1 cellular context compared by ENCODE assay signal in genomic region chr6:26214826-26215199, GRCh38.
TF ChIP-seq lines count a peak whose summit lies in the region.

No MANE protein-coding gene starts in this region.

TF ChIP-seq in K562, 482 proteins besides CTCF, POLR2A, EP300 and RAD21 (continued from another document and continues in another):
- TF ChIP-seq MITF (IDR thresholded peaks at IDR 0.05) (no peak), ZNF277 (CRISPR knock-in tag; IDR thresholded peaks at IDR 0.05; ENCODE audit: borderline replicate concordance) (no peak), ZNF561 (CRISPR knock-in tag; conservative IDR thresholded peaks at IDR 0.05) (no peak), GABPB1 (CRISPR knock-in tag; IDR thresholded peaks at IDR 0.05) (0 out of 2 replicates have a peak, but pooled peaks have one; percentile 3), ELF1 (tag; IDR thresholded peaks at IDR 0.05) (no peak), TAF9B (IDR thresholded peaks at IDR 0.05; ENCODE audit: partially characterized antibody) (no peak), ZNF354B (CRISPR knock-in tag; IDR thresholded peaks at IDR 0.05) (0 out of 2 replicates have a peak, but pooled peaks have one; percentile 7), ARNT (IDR thresholded peaks at IDR 0.05) (no peak), ZNF134 (CRISPR knock-in tag; conservative IDR thresholded peaks at IDR 0.05) (no peak), HNRNPL (IDR thresholded peaks at IDR 0.05; ENCODE audit: low read depth, low read length) (0 out of 2 replicates have a peak, but pooled peaks have one; percentile 38), ZNF197 (CRISPR knock-in tag; IDR thresholded peaks at IDR 0.05; ENCODE audit: low read depth) (0 out of 2 replicates have a peak, but pooled peaks have one; percentile 21), HDAC3 (IDR thresholded peaks at IDR 0.05; ENCODE audit: borderline replicate concordance, partially characterized antibody) (no peak), IRF1 (CRISPR knock-in tag; IDR thresholded peaks at IDR 0.05; ENCODE audit: borderline replicate concordance) (no peak), CHD7 (IDR thresholded peaks at IDR 0.05; ENCODE audit: low read depth, low read length) (no peak), TCF7L2 (IDR thresholded peaks at IDR 0.05; ENCODE audit: low read depth, low read length) (no peak), ZNF311 (CRISPR knock-in tag; IDR thresholded peaks at IDR 0.05) (no peak), SRSF1 (IDR thresholded peaks at IDR 0.05; ENCODE audit: low read depth, low read length) (no peak), BDP1 (IDR thresholded peaks at IDR 0.05; ENCODE audit: insufficient read depth, insufficient read length) (no peak), HLTF (IDR thresholded peaks at IDR 0.05) (no peak), ZNF668 (CRISPR knock-in tag; IDR thresholded peaks at IDR 0.05) (no peak), ZBTB1 (CRISPR knock-in tag; IDR thresholded peaks at IDR 0.05; ENCODE audit: borderline replicate concordance, low read depth) (no peak)
- TF ChIP-seq, protein P1, sequence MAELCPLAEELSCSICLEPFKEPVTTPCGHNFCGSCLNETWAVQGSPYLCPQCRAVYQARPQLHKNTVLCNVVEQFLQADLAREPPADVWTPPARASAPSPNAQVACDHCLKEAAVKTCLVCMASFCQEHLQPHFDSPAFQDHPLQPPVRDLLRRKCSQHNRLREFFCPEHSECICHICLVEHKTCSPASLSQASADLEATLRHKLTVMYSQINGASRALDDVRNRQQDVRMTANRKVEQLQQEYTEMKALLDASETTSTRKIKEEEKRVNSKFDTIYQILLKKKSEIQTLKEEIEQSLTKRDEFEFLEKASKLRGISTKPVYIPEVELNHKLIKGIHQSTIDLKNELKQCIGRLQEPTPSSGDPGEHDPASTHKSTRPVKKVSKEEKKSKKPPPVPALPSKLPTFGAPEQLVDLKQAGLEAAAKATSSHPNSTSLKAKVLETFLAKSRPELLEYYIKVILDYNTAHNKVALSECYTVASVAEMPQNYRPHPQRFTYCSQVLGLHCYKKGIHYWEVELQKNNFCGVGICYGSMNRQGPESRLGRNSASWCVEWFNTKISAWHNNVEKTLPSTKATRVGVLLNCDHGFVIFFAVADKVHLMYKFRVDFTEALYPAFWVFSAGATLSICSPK (IDR thresholded peaks at IDR 0.05; ENCODE audit: borderline replicate concordance) = no peak
- TF ChIP-seq, protein P2, sequence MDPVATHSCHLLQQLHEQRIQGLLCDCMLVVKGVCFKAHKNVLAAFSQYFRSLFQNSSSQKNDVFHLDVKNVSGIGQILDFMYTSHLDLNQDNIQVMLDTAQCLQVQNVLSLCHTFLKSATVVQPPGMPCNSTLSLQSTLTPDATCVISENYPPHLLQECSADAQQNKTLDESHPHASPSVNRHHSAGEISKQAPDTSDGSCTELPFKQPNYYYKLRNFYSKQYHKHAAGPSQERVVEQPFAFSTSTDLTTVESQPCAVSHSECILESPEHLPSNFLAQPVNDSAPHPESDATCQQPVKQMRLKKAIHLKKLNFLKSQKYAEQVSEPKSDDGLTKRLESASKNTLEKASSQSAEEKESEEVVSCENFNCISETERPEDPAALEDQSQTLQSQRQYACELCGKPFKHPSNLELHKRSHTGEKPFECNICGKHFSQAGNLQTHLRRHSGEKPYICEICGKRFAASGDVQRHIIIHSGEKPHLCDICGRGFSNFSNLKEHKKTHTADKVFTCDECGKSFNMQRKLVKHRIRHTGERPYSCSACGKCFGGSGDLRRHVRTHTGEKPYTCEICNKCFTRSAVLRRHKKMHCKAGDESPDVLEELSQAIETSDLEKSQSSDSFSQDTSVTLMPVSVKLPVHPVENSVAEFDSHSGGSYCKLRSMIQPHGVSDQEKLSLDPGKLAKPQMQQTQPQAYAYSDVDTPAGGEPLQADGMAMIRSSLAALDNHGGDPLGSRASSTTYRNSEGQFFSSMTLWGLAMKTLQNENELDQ (CRISPR knock-in tag; IDR thresholded peaks at IDR 0.05; ENCODE audit: borderline replicate concordance) = no peak
- TF ChIP-seq, protein P3, sequence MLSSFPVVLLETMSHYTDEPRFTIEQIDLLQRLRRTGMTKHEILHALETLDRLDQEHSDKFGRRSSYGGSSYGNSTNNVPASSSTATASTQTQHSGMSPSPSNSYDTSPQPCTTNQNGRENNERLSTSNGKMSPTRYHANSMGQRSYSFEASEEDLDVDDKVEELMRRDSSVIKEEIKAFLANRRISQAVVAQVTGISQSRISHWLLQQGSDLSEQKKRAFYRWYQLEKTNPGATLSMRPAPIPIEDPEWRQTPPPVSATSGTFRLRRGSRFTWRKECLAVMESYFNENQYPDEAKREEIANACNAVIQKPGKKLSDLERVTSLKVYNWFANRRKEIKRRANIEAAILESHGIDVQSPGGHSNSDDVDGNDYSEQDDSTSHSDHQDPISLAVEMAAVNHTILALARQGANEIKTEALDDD (IDR thresholded peaks at IDR 0.05) = no peak
- TF ChIP-seq, protein P4, sequence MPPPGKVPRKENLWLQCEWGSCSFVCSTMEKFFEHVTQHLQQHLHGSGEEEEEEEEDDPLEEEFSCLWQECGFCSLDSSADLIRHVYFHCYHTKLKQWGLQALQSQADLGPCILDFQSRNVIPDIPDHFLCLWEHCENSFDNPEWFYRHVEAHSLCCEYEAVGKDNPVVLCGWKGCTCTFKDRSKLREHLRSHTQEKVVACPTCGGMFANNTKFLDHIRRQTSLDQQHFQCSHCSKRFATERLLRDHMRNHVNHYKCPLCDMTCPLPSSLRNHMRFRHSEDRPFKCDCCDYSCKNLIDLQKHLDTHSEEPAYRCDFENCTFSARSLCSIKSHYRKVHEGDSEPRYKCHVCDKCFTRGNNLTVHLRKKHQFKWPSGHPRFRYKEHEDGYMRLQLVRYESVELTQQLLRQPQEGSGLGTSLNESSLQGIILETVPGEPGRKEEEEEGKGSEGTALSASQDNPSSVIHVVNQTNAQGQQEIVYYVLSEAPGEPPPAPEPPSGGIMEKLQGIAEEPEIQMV (tag; conservative IDR thresholded peaks at IDR 0.05; ENCODE audit: low read depth) = no peak
- TF ChIP-seq, protein P5, sequence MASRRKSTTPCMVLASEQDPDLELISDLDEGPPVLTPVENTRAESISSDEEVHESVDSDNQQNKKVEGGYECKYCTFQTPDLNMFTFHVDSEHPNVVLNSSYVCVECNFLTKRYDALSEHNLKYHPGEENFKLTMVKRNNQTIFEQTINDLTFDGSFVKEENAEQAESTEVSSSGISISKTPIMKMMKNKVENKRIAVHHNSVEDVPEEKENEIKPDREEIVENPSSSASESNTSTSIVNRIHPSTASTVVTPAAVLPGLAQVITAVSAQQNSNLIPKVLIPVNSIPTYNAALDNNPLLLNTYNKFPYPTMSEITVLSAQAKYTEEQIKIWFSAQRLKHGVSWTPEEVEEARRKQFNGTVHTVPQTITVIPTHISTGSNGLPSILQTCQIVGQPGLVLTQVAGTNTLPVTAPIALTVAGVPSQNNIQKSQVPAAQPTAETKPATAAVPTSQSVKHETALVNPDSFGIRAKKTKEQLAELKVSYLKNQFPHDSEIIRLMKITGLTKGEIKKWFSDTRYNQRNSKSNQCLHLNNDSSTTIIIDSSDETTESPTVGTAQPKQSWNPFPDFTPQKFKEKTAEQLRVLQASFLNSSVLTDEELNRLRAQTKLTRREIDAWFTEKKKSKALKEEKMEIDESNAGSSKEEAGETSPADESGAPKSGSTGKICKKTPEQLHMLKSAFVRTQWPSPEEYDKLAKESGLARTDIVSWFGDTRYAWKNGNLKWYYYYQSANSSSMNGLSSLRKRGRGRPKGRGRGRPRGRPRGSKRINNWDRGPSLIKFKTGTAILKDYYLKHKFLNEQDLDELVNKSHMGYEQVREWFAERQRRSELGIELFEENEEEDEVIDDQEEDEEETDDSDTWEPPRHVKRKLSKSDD (conservative IDR thresholded peaks at IDR 0.05; ENCODE audit: low read length) = no peak
